3 cellular contexts compared by ENCODE assay signal in genomic region chr7:159101083-159101395, GRCh38. TPM values are rescaled to one million over a fixed set of nuclear protein-coding genes. Genes with fewer than 3 reads are reported as not detected.
"Had no signal": no experiment of that assay in that cellular context is flagged by ENCODE, and none has a peak within 500 bp of the region (broad histone marks: within the 10 kb centered on the region; RNA-seq: fewer than 3 reads in every experiment).

No MANE protein-coding gene starts in this region.

RNA-seq across cellular contexts. Expression of gene VIPR2, which starts 43.6 kb away (rescaled TPM):
- total RNA-seq: activated CD4-positive, alpha-beta T cell treated with anti-CD3 and anti-CD28 coated beads, Interleukin-2, amount 10 ng/mL, durations not matched to agents 7 days and 5 days; activated CD8-positive, alpha-beta T cell treated with anti-CD3 and anti-CD28 coated beads, Interleukin-2, amount 10 ng/mL, durations not matched to agents 7 days and 5 days; T-helper 17 cell had no signal
